In the genomic region with DNA sequence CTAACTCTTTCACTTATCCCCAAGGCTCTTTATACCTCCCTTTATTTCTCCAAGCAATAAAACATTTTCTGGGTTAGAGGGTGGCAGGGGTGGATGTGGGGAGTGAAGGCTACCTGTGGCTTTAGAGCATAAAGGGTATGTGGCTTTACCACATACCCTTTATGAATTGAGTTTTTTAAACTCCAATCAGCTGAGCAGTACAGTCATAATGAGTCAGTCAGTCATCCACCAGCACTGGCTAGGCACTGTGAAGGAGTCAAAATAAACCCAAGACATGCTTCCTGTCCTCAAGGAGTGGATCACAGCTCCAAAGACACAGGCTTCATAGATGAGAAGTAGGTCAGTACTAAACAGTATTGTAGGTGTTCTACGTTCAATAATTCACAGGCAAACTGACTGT, we compare ENCODE assay signal across 22 cellular contexts. TPM values are rescaled to one million over a fixed set of nuclear protein-coding genes. Genes with fewer than 3 reads are reported as not detected.
A peak's percentile ranks its signal among the peaks of the same experiment; 100 is the strongest.
DNase-seq lines count a peak whose midpoint lies in the region; ATAC-seq and TF ChIP-seq lines count a peak whose summit lies in the region.
"Had no signal": no experiment of that assay in that cellular context is flagged by ENCODE, and none has a peak within 500 bp of the region (broad histone marks: within the 10 kb centered on the region; RNA-seq: fewer than 3 reads in every experiment).

No MANE protein-coding gene starts in this region.

- H3K4me3 ChIP-seq in esophagus squamous epithelium, result peak overlapping the region in 3 of 4 donors; percentile 41 to 77 (median 56)

- H3K4me3 Mint-ChIP-seq in activated naive CD8-positive, alpha-beta T cell treated with anti-CD3 and anti-CD28 coated beads, Interleukin-2, amount 50 U/mL, for 24 hours, result no peak overlapping the region
- H3K4me3 Mint-ChIP-seq in activated naive CD8-positive, alpha-beta T cell treated with anti-CD3 and anti-CD28 coated beads for 36 hours, result no peak overlapping the region
- H3K4me3 Mint-ChIP-seq in stimulated activated naive CD8-positive, alpha-beta T cell treated with anti-CD3 and anti-CD28 coated beads, Interleukin-15, amount 100 ng/mL, for 72 hours, result no peak overlapping the region
- H3K4me3 Mint-ChIP-seq: activated naive CD4-positive, alpha-beta T cell treated with anti-CD3 and anti-CD28 coated beads, Interleukin-2, amount 50 U/mL, for 24 hours; H9 had no signal

- H3K4me1 Mint-ChIP-seq in activated naive CD8-positive, alpha-beta T cell treated with anti-CD3 and anti-CD28 coated beads, Interleukin-2, amount 50 U/mL, for 24 hours, result peaks cover 34% of the 10 kb centered on the region
- peaks cover 22% of the 10 kb centered on the region for H3K4me1 Mint-ChIP-seq in activated naive CD8-positive, alpha-beta T cell treated with anti-CD3 and anti-CD28 coated beads for 36 hours
- peaks cover 28% of the 10 kb centered on the region for H3K4me1 Mint-ChIP-seq in stimulated activated naive CD8-positive, alpha-beta T cell treated with anti-CD3 and anti-CD28 coated beads, Interleukin-15, amount 100 ng/mL, for 72 hours

- peaks cover 46% of the 10 kb centered on the region for H3K27me3 Mint-ChIP-seq in activated naive CD8-positive, alpha-beta T cell treated with anti-CD3 and anti-CD28 coated beads, Interleukin-2, amount 50 U/mL, for 24 hours
- peaks cover 48% of the 10 kb centered on the region for H3K27me3 Mint-ChIP-seq in activated naive CD8-positive, alpha-beta T cell treated with anti-CD3 and anti-CD28 coated beads for 36 hours
- peaks cover 46% of the 10 kb centered on the region for H3K27me3 Mint-ChIP-seq in stimulated activated naive CD8-positive, alpha-beta T cell treated with anti-CD3 and anti-CD28 coated beads, Interleukin-15, amount 100 ng/mL, for 72 hours

- peaks cover 0 to 63% (median 7%) of the 10 kb centered on the region in 4 donors for H3K27me3 ChIP-seq in esophagus squamous epithelium

- intact Hi-C loops in esophagus squamous epithelium (cut with DNase I), result loop anchor here (10.0 kb wide), 1 partner anchor 45 kb away; no protein-coding TSS in a partner anchor

- H3K9me3 Mint-ChIP-seq in activated naive CD8-positive, alpha-beta T cell treated with anti-CD3 and anti-CD28 coated beads, Interleukin-2, amount 50 U/mL, for 24 hours, result no peaks in the 10 kb centered on the region
- no peaks in the 10 kb centered on the region for H3K9me3 Mint-ChIP-seq in activated naive CD8-positive, alpha-beta T cell treated with anti-CD3 and anti-CD28 coated beads for 36 hours
- H3K9me3 Mint-ChIP-seq in stimulated activated naive CD8-positive, alpha-beta T cell treated with anti-CD3 and anti-CD28 coated beads, Interleukin-15, amount 100 ng/mL, for 72 hours, result no peaks in the 10 kb centered on the region
- H3K9me3 Mint-ChIP-seq: activated naive CD4-positive, alpha-beta T cell treated with anti-CD3 and anti-CD28 coated beads, Interleukin-2, amount 50 U/mL, for 24 hours; CD4-positive, alpha-beta memory T cell had no signal

- no peak overlapping the region for H3K27ac Mint-ChIP-seq in activated naive CD8-positive, alpha-beta T cell treated with anti-CD3 and anti-CD28 coated beads, Interleukin-2, amount 50 U/mL, for 24 hours
- no peak overlapping the region for H3K27ac Mint-ChIP-seq in activated naive CD8-positive, alpha-beta T cell treated with anti-CD3 and anti-CD28 coated beads for 36 hours
- H3K27ac Mint-ChIP-seq in stimulated activated naive CD8-positive, alpha-beta T cell treated with anti-CD3 and anti-CD28 coated beads, Interleukin-15, amount 100 ng/mL, for 72 hours, result no peak overlapping the region
- H3K27ac Mint-ChIP-seq: activated naive CD4-positive, alpha-beta T cell treated with anti-CD3 and anti-CD28 coated beads, Interleukin-2, amount 50 U/mL, for 24 hours; CD4-positive, alpha-beta memory T cell; H9; IgD-negative memory B cell had no signal

- TF ChIP-seq CTCF in esophagus squamous epithelium (IDR thresholded peaks at IDR 0.05), result no peak

- H3K27ac ChIP-seq in esophagus squamous epithelium, result no peak overlapping the region
- H3K27ac ChIP-seq: HL-60, Peyer's patch had no signal

- TF ChIP-seq POLR2A in esophagus squamous epithelium (IDR thresholded peaks at IDR 0.05), result no peak

- peaks cover 10 to 56% (median 12%) of the 10 kb centered on the region in 3 donors for H3K4me1 ChIP-seq in esophagus squamous epithelium

- ATAC-seq in activated naive CD8-positive, alpha-beta T cell treated with anti-CD3 and anti-CD28 coated beads, Interleukin-2, amount 50 U/mL, for 24 hours, result peak; percentile 88
- peak; percentile 79 for ATAC-seq in stimulated activated naive CD8-positive, alpha-beta T cell treated with anti-CD3 and anti-CD28 coated beads, Interleukin-15, amount 100 ng/mL, for 72 hours
- no peak for ATAC-seq in HG03442 (IDR thresholded peaks at IDR 0.05; ENCODE audit: unreplicated experiment)

- no peaks in the 10 kb centered on the region for H3K9me3 ChIP-seq in esophagus squamous epithelium

- DNase-seq in activated naive CD8-positive, alpha-beta T cell treated with anti-CD3 and anti-CD28 coated beads, Interleukin-2, amount 50 U/mL, for 24 hours, result no peak
- DNase-seq in activated naive CD8-positive, alpha-beta T cell treated with anti-CD3 and anti-CD28 coated beads for 36 hours, result no peak
- DNase-seq in SK-MEL-5 (ENCODE audit: low read depth, low spot score) (peak; percentile 52), esophagus squamous epithelium (lab: John Stamatoyannopoulos, UW) (no peak), NCI-H2196 (lab: John Stamatoyannopoulos, UW; ENCODE audit: unreplicated experiment) (no peak)
- DNase-seq in stimulated activated naive CD8-positive, alpha-beta T cell treated with anti-CD3 and anti-CD28 coated beads, Interleukin-15, amount 100 ng/mL, for 72 hours, result no peak
- DNase-seq: activated CD4-positive, alpha-beta T cell treated with anti-CD3 and anti-CD28 coated beads for 1 hour; CD4-positive, alpha-beta memory T cell; GF-D8; H9; hippocampal formation; NCI-H1694; NCI-H446; Peyer's patch; stimulated activated CD4-positive, alpha-beta T cell treated with anti-CD3 and anti-CD28 coated beads, Interleukin-4, amount 100 ng/mL, for 24 hours; substantia nigra; T1000 had no signal

- H3K36me3 ChIP-seq in esophagus squamous epithelium, result no peaks in the 10 kb centered on the region
- H3K36me3 ChIP-seq: Peyer's patch had no signal

- in situ Hi-C loops in SK-MEL-5 (cut with HindIII; ENCODE audit: low pct_unique_long_range_greater_than_20kb, low sequenced_read_pairs), result no loop called here

- no peaks in the 10 kb centered on the region for H3K36me3 Mint-ChIP-seq in activated naive CD8-positive, alpha-beta T cell treated with anti-CD3 and anti-CD28 coated beads, Interleukin-2, amount 50 U/mL, for 24 hours (ENCODE audit: low read depth)
- H3K36me3 Mint-ChIP-seq in activated naive CD8-positive, alpha-beta T cell treated with anti-CD3 and anti-CD28 coated beads for 36 hours, result no peaks in the 10 kb centered on the region
- H3K36me3 Mint-ChIP-seq: activated naive CD4-positive, alpha-beta T cell treated with anti-CD3 and anti-CD28 coated beads, Interleukin-2, amount 50 U/mL, for 24 hours; CD4-positive, alpha-beta memory T cell had no signal

- WGBS in esophagus squamous epithelium, 2 donors, result 81 to 92% methylated on average over 1 of the region's 1 CpG

RNA-seq across cellular contexts. Expression of a gene that starts 2.6 kb away (rescaled TPM):
- total RNA-seq in activated naive CD8-positive, alpha-beta T cell treated with anti-CD3 and anti-CD28 coated beads for 36 hours, result not detected
- not detected in 2 replicates for total RNA-seq in SK-MEL-5 (2014; rRNA removed; shearing (Covaris generic))
- 0.10 TPM in 1 of 2 replicates, not detected in the other for polyA plus RNA-seq in SK-MEL-5 (2015; cell fraction: cytosol; rRNA removed)
- polyA plus RNA-seq in SK-MEL-5 (2015; cell fraction: nucleus; rRNA removed), result not detected in 2 replicates
- 1 to 10 TPM in 1 of 4 donors, under 1 TPM in 1, not detected in 2; 0.26 to 2.7 TPM for total RNA-seq in esophagus squamous epithelium
- total RNA-seq: CD4-positive, alpha-beta memory T cell had no signal
- polyA plus RNA-seq: CD4-positive, alpha-beta memory T cell; IgD-negative memory B cell; neural cell had no signal

RNA-seq across cellular contexts. Expression of a gene that starts 2.8 kb away (rescaled TPM):
- not detected for total RNA-seq in activated naive CD8-positive, alpha-beta T cell treated with anti-CD3 and anti-CD28 coated beads for 36 hours
- 0.03 and 0.11 TPM in 2 replicates for total RNA-seq in SK-MEL-5 (2014; rRNA removed; shearing (Covaris generic))
- 0.01 and 0.04 TPM in 2 replicates for polyA plus RNA-seq in SK-MEL-5 (2015; cell fraction: cytosol; rRNA removed)
- polyA plus RNA-seq in SK-MEL-5 (2015; cell fraction: nucleus; rRNA removed), result 0.07 TPM in 1 of 2 replicates, not detected in the other
- 10 to 100 TPM in 1 of 4 donors, 1 to 10 TPM in 1, under 1 TPM in 2; 0.19 to 13.4 (median 4.1) TPM for total RNA-seq in esophagus squamous epithelium
- total RNA-seq: CD4-positive, alpha-beta memory T cell had no signal
- polyA plus RNA-seq: CD4-positive, alpha-beta memory T cell; IgD-negative memory B cell had no signal

RNA-seq across cellular contexts. Expression of a gene that starts 59.0 kb away (rescaled TPM):
- 10 to 100 TPM; 84.4 to 87.4 TPM for total RNA-seq in activated naive CD8-positive, alpha-beta T cell treated with anti-CD3 and anti-CD28 coated beads for 36 hours
- total RNA-seq in SK-MEL-5 (2014; rRNA removed; shearing (Covaris generic)), result 131 and 147 TPM in 2 replicates
- polyA plus RNA-seq in SK-MEL-5 (2015; cell fraction: cytosol; rRNA removed), result 106 and 149 TPM in 2 replicates
- 116 and 118 TPM in 2 replicates for polyA plus RNA-seq in SK-MEL-5 (2015; cell fraction: nucleus; rRNA removed)
- total RNA-seq in esophagus squamous epithelium, result 10 to 100 TPM; 17.8 to 27.9 (median 24.3) TPM
